1 cellular context compared by ENCODE assay signal in genomic region chr2:69177063-69177771, GRCh38.
TF ChIP-seq lines count a peak whose summit lies in the region.

No MANE protein-coding gene starts in this region.

TF ChIP-seq in A549, 52 proteins besides CTCF, POLR2A, EP300 and RAD21 (continued from another document):
- TF ChIP-seq KDM1A (IDR thresholded peaks at IDR 0.05; ENCODE audit: low read depth) (no peak), SREBF2 (IDR thresholded peaks at IDR 0.05) (no peak), EHF (CRISPR knock-in tag; IDR thresholded peaks at IDR 0.05) (no peak), TP53 (CRISPR knock-in tag; IDR thresholded peaks at IDR 0.05) (no peak), USF2 (IDR thresholded peaks at IDR 0.05) (no peak), RNF2 (IDR thresholded peaks at IDR 0.05; ENCODE audit: borderline replicate concordance, low read depth) (no peak), BHLHE40 (IDR thresholded peaks at IDR 0.05; ENCODE audit: low read depth, low read length) (no peak), RCOR1 (IDR thresholded peaks at IDR 0.05; ENCODE audit: low read depth, low read length) (no peak), SMC3 (IDR thresholded peaks at IDR 0.05) (no peak), MYC (IDR thresholded peaks at IDR 0.05; ENCODE audit: borderline replicate concordance, low read length) (no peak)
TF ChIP-seq in A549: peak in this region for 0.
